10 cellular contexts compared by ENCODE assay signal in genomic region chr19:47485210-47485609, GRCh38. TPM values are rescaled to one million over a fixed set of nuclear protein-coding genes. Genes with fewer than 3 reads are reported as not detected.
A peak's percentile ranks its signal among the peaks of the same experiment; 100 is the strongest.
DNase-seq lines count a peak whose midpoint lies in the region; ATAC-seq and TF ChIP-seq lines count a peak whose summit lies in the region.
"Had no signal": no experiment of that assay in that cellular context is flagged by ENCODE, and none has a peak within 500 bp of the region (broad histone marks: within the 10 kb centered on the region; RNA-seq: fewer than 3 reads in every experiment).

No MANE protein-coding gene starts in this region.

- H3K4me1 Mint-ChIP-seq in activated CD4-positive, alpha-beta T cell treated with anti-CD3 and anti-CD28 coated beads for 36 hours, result peaks cover 27% of the 10 kb centered on the region
- peaks cover 18 to 23% of the 10 kb centered on the region in 2 donors for H3K4me1 Mint-ChIP-seq in effector memory CD8-positive, alpha-beta T cell (ENCODE audit: low read depth in 2 of 2)

- no peaks in the 10 kb centered on the region for H3K9me3 Mint-ChIP-seq in activated CD4-positive, alpha-beta T cell treated with anti-CD3 and anti-CD28 coated beads for 36 hours (ENCODE audit: low read depth)
- H3K9me3 Mint-ChIP-seq in effector memory CD8-positive, alpha-beta T cell, result no peaks in the 10 kb centered on the region

- no peaks in the 10 kb centered on the region for H3K4me1 ChIP-seq in smooth muscle cell (ENCODE audit: low read depth)

- H3K79me2 ChIP-seq in smooth muscle cell (ENCODE audit: low read depth), result no peaks in the 10 kb centered on the region

- H3K4me3 Mint-ChIP-seq in activated CD4-positive, alpha-beta T cell treated with anti-CD3 and anti-CD28 coated beads for 36 hours, result peak overlapping the region; percentile 92
- peak overlapping the region; percentile 95 for H3K4me3 Mint-ChIP-seq in effector memory CD8-positive, alpha-beta T cell

- H3K27me3 ChIP-seq in smooth muscle cell (ENCODE audit: low read depth), result no peaks in the 10 kb centered on the region

- no peak for ATAC-seq in activated CD4-positive, alpha-beta T cell treated with anti-CD3 and anti-CD28 coated beads for 36 hours
- no peak for ATAC-seq in effector memory CD8-positive, alpha-beta T cell (replicated peaks)
- no peak for ATAC-seq in GM19351 (IDR thresholded peaks at IDR 0.05; ENCODE audit: unreplicated experiment)
- ATAC-seq in GM18867 (IDR thresholded peaks at IDR 0.05; ENCODE audit: unreplicated experiment), result no peak

- H3K4me3 ChIP-seq in smooth muscle cell, result no peak overlapping the region

- POLR2A ChIA-PET in activated CD4-positive, alpha-beta T cell treated with anti-CD3 and anti-CD28 coated beads for 36 hours (lab: Charles Lee), result interaction anchor here (1.1 kb wide), 1 partner anchor 24 kb away, joined by 3 read pairs; no protein-coding TSS in a partner anchor

- no peaks in the 10 kb centered on the region for H4K20me1 ChIP-seq in smooth muscle cell (ENCODE audit: low read depth)

- H3K36me3 Mint-ChIP-seq in activated CD4-positive, alpha-beta T cell treated with anti-CD3 and anti-CD28 coated beads for 36 hours (ENCODE audit: low read depth), result peaks cover 18% of the 10 kb centered on the region
- H3K36me3 Mint-ChIP-seq in effector memory CD8-positive, alpha-beta T cell (ENCODE audit: insufficient read depth), result peaks cover 61% of the 10 kb centered on the region

- no peaks in the 10 kb centered on the region for H3K27me3 Mint-ChIP-seq in activated CD4-positive, alpha-beta T cell treated with anti-CD3 and anti-CD28 coated beads for 36 hours
- no peaks in the 10 kb centered on the region for H3K27me3 Mint-ChIP-seq in effector memory CD8-positive, alpha-beta T cell

- CTCF ChIA-PET in activated CD4-positive, alpha-beta T cell treated with anti-CD3 and anti-CD28 coated beads for 36 hours (lab: Charles Lee), result interaction anchor here (0.7 to 3.2 kb wide), 6 partner anchors 10 to 57 kb away, joined by 3 to 14 read pairs (median 12); partner anchors contain the start of gene NAPA

- H3K9ac ChIP-seq in smooth muscle cell (ENCODE audit: low read depth), result no peak overlapping the region

- peak overlapping the region; percentile 95 for H3K4me2 ChIP-seq in smooth muscle cell

- no peaks in the 10 kb centered on the region for H3K36me3 ChIP-seq in smooth muscle cell (ENCODE audit: low read depth)

- TF ChIP-seq CTCF in smooth muscle cell (IDR thresholded peaks at IDR 0.05; ENCODE audit: borderline replicate concordance, insufficient read depth, poor library complexity, severe bottlenecking), result no peak

- peak; percentile 37 for DNase-seq in activated CD4-positive, alpha-beta T cell treated with anti-CD3 and anti-CD28 coated beads for 36 hours
- DNase-seq in activated CD4-positive, alpha-beta T cell treated with anti-CD3 and anti-CD28 coated beads, Interleukin-2, amount 50 U/mL, for 48 hours, result no peak
- peak; percentile 8 for DNase-seq in RKO (ENCODE audit: low spot score)
- DNase-seq in effector memory CD8-positive, alpha-beta T cell, result no peak
- no peak for DNase-seq in smooth muscle cell (lab: John Stamatoyannopoulos, UW; ENCODE audit: unreplicated experiment)
- DNase-seq in posterior vena cava (ENCODE audit: low spot score), result no peak
- DNase-seq: 8988T, NCI-H187 treated with DMSO at 0.1 percent for 48 hours had no signal

- 94% methylated on average over 6 of the region's 6 CpGs for WGBS in smooth muscle cell (ENCODE audit: low lambda C conversion rate)

- intact Hi-C loops in activated CD4-positive, alpha-beta T cell treated with anti-CD3 and anti-CD28 coated beads for 36 hours (cut with DNase I, micrococcal nuclease), result loop anchor here (2.0 to 10.0 kb wide), 4 partner anchors 56 to 1600 kb away; partner anchors contain the start of genes DHX34 (in 1 of the 2), IRF2BP1 (in 1 of the 2) and ZC3H4 (in 1 of the 2)
- intact Hi-C loops in posterior vena cava (cut with DNase I), result no loop called here

- no peak overlapping the region for H2AFZ ChIP-seq in smooth muscle cell (ENCODE audit: low read depth)

- H3F3A ChIP-seq in smooth muscle cell (ENCODE audit: low read depth), result peaks cover 4% of the 10 kb centered on the region

- H3K27ac ChIP-seq in smooth muscle cell (ENCODE audit: low read depth), result no peak overlapping the region

- no peaks in the 10 kb centered on the region for H3K9me3 ChIP-seq in smooth muscle cell (replicated peaks; ENCODE audit: low read depth)

- peak overlapping the region; percentile 98 for H3K27ac Mint-ChIP-seq in activated CD4-positive, alpha-beta T cell treated with anti-CD3 and anti-CD28 coated beads for 36 hours
- peak overlapping the region; percentile 98 to 99 for H3K27ac Mint-ChIP-seq in effector memory CD8-positive, alpha-beta T cell

RNA-seq across cellular contexts. Expression of gene KPTN, which starts 1.2 kb away (rescaled TPM):
- 10 to 100 TPM in 1 of 2 experiments, 1 to 10 TPM in 1; 9.7 to 10.5 TPM for total RNA-seq in activated CD4-positive, alpha-beta T cell treated with anti-CD3 and anti-CD28 coated beads for 36 hours
- total RNA-seq in smooth muscle cell, result 3.4 and 12.2 TPM in 2 replicates
- polyA plus RNA-seq in smooth muscle cell, result 10.6 and 15.5 TPM in 2 replicates
- total RNA-seq in posterior vena cava, result 1 to 10 TPM; 6.5 to 7.9 TPM

RNA-seq across cellular contexts. Expression of gene SLC8A2, which starts 13.5 kb away (rescaled TPM):
- total RNA-seq in activated CD4-positive, alpha-beta T cell treated with anti-CD3 and anti-CD28 coated beads for 36 hours, result under 1 TPM; 0.11 to 0.23 TPM
- 0.22 and 0.31 TPM in 2 replicates for total RNA-seq in smooth muscle cell
- 0.50 and 0.62 TPM in 2 replicates for polyA plus RNA-seq in smooth muscle cell
- under 1 TPM; 0.56 to 0.67 TPM for total RNA-seq in posterior vena cava

RNA-seq across cellular contexts. Expression of gene NAPA, which starts 29.7 kb away (rescaled TPM):
- total RNA-seq in activated CD4-positive, alpha-beta T cell treated with anti-CD3 and anti-CD28 coated beads for 36 hours, result 10 to 100 TPM; 54.2 to 68.8 TPM
- total RNA-seq in smooth muscle cell (43.8 and 65.0 TPM in 2 replicates), posterior vena cava (10 to 100 TPM; 75.8 to 83.8 TPM)
- polyA plus RNA-seq in smooth muscle cell, result 78.7 and 85.1 TPM in 2 replicates

Comparison
In these comparisons a context has a peak if more than half of its experiments do, and no peak if none do; other contexts are left out.
1. DNase-seq: peak in activated CD4-positive, alpha-beta T cell treated with anti-CD3 and anti-CD28 coated beads for 36 hours (single experiment) and RKO (single experiment); none in activated CD4-positive, alpha-beta T cell treated with anti-CD3 and anti-CD28 coated beads, Interleukin-2, amount 50 U/mL, for 48 hours (0 of 2), effector memory CD8-positive, alpha-beta T cell (0 of 3), smooth muscle cell (single experiment) and posterior vena cava (single experiment).
2. intact Hi-C loops: an anchor here in activated CD4-positive, alpha-beta T cell treated with anti-CD3 and anti-CD28 coated beads for 36 hours (2.0 to 10.0 kb wide); none called in posterior vena cava.